In genomic region chr2:176137249-176137573, GRCh38 we compare ENCODE assay signal across 16 cellular contexts. TPM values are rescaled to one million over a fixed set of nuclear protein-coding genes. Genes with fewer than 3 reads are reported as not detected.
DNase-seq lines count a peak whose midpoint lies in the region; TF ChIP-seq lines count a peak whose summit lies in the region.
"Had no signal": no experiment of that assay in that cellular context is flagged by ENCODE, and none has a peak within 500 bp of the region (broad histone marks: within the 10 kb centered on the region; RNA-seq: fewer than 3 reads in every experiment).

No MANE protein-coding gene starts in this region.

- no peak for TF ChIP-seq POLR2A in sigmoid colon (IDR thresholded peaks at IDR 0.05)

- TF ChIP-seq EP300 in sigmoid colon (IDR thresholded peaks at IDR 0.05) = no peak

- no peaks in the 10 kb centered on the region for H3K36me3 ChIP-seq in CD8-positive, alpha-beta memory T cell (ENCODE audit: insufficient read depth, low read length)
- no peaks in the 10 kb centered on the region for H3K36me3 ChIP-seq in sigmoid colon

- peaks cover 4% of the 10 kb centered on the region for H3K9me3 ChIP-seq in CD8-positive, alpha-beta memory T cell (ENCODE audit: low read length)
- no peaks in the 10 kb centered on the region for H3K9me3 ChIP-seq in sigmoid colon

- H3K27me3 Mint-ChIP-seq in CD8-positive, alpha-beta memory T cell = peaks cover 86 to 93% of the 10 kb centered on the region in 2 donors

- intact Hi-C loops in sigmoid colon (cut with DNase I) = loop anchor here (5.0 kb wide), 1 partner anchor 1010 kb away; no protein-coding TSS in a partner anchor

- H3K27me3 ChIP-seq in CD8-positive, alpha-beta memory T cell (ENCODE audit: insufficient read depth, low read length, poor library complexity, severe bottlenecking) = peaks cover 92% of the 10 kb centered on the region
- peaks cover 6 to 87% (median 76%) of the 10 kb centered on the region in 3 donors for H3K27me3 ChIP-seq in sigmoid colon

- WGBS in sigmoid colon, 2 donors = 4 to 14% methylated on average over 2 of the region's 2 CpGs

- no peaks in the 10 kb centered on the region for H3K36me3 Mint-ChIP-seq in CD8-positive, alpha-beta memory T cell

- TF ChIP-seq CTCF in fibroblast of mammary gland (conservative IDR thresholded peaks at IDR 0.05; ENCODE audit: control insufficient read depth, insufficient read depth, low read depth, low read length) = no peak
- TF ChIP-seq CTCF in sigmoid colon (IDR thresholded peaks at IDR 0.05) = no peak

- peaks cover 32% of the 10 kb centered on the region for H3K4me1 ChIP-seq in CD8-positive, alpha-beta memory T cell (ENCODE audit: insufficient read depth, low read length)
- H3K4me1 ChIP-seq in sigmoid colon = peaks cover 0 to 39% (median 33%) of the 10 kb centered on the region in 4 donors

- peaks cover 12 to 36% (median 27%) of the 10 kb centered on the region in 5 donors for H3K9me3 Mint-ChIP-seq in CD8-positive, alpha-beta memory T cell
- H3K9me3 Mint-ChIP-seq: activated T-helper 2 cell treated with anti-CD3 and anti-CD28 coated beads, Interferon-gamma antibody, Interleukin-2, Interleukin-4, amounts not matched to agents 10 μg/mL and 5 μg/mL and 100 μg/mL, durations not matched to agents 14 hours and 24 hours and 36 hours had no signal

- CTCF ChIA-PET in CD8-positive, alpha-beta memory T cell (lab: Charles Lee) = no interaction called here

- DNase-seq in CD8-positive, alpha-beta memory T cell = no peak
- DNase-seq in NCI-H748 treated with DMSO at 0.1 percent for 48 hours (lab: John Stamatoyannopoulos, UW) (peak; percentile 62), fibroblast of mammary gland (ENCODE audit: low read depth) (no peak), sigmoid colon (no peak), HK-2 (ENCODE audit: unreplicated experiment) (no peak), NCI-H526 treated with DMSO at 0.1 percent for 48 hours (lab: John Stamatoyannopoulos, UW) (no peak), DMS114 treated with DMSO at 0.1 percent for 48 hours (lab: John Stamatoyannopoulos, UW; ENCODE audit: unreplicated experiment) (no peak)
- DNase-seq in stimulated activated CD4-positive, alpha-beta T cell treated with anti-CD3 and anti-CD28 coated beads, Interleukin-2, amount 100 ng/mL, for 24 hours = no peak
- DNase-seq: activated CD4-positive, CD25-positive, alpha-beta regulatory T cell; DMS153; hypothalamus; NCI-H1436 had no signal

- peak overlapping the region in 4 of 7 donors; percentile 1 to 68 (median 16) for H3K4me3 Mint-ChIP-seq in CD8-positive, alpha-beta memory T cell
- H3K4me3 Mint-ChIP-seq: stimulated activated memory B cell treated with anti-CD40 and anti-IgM and Interleukin-4, amounts not matched to agents 10 μg/mL and 1 μg/mL and 100 μg/mL, for 72 hours had no signal

- no peak overlapping the region for H3K27ac Mint-ChIP-seq in CD8-positive, alpha-beta memory T cell
- H3K27ac Mint-ChIP-seq: activated T-helper 2 cell treated with anti-CD3 and anti-CD28 coated beads, Interferon-gamma antibody, Interleukin-2, Interleukin-4, amounts not matched to agents 10 μg/mL and 5 μg/mL and 100 μg/mL, durations not matched to agents 14 hours and 24 hours and 36 hours; stimulated activated memory B cell treated with anti-CD40 and anti-IgM and Interleukin-4, amounts not matched to agents 10 μg/mL and 1 μg/mL and 100 μg/mL, for 72 hours had no signal

- H3K4me1 Mint-ChIP-seq in CD8-positive, alpha-beta memory T cell = peaks cover 26 to 45% (median 43%) of the 10 kb centered on the region in 3 donors

- H3K27ac ChIP-seq in CD8-positive, alpha-beta memory T cell (ENCODE audit: low read depth, low read length) = no peak overlapping the region
- peak overlapping the region; percentile 73 to 87 (median 82) for H3K27ac ChIP-seq in sigmoid colon

- POLR2A ChIA-PET in CD8-positive, alpha-beta memory T cell (lab: Charles Lee) = interaction anchor here (0.7 kb wide), 1 partner anchor 58 kb away, joined by 4 read pairs; no protein-coding TSS in a partner anchor

- H3K4me3 ChIP-seq in CD8-positive, alpha-beta memory T cell (ENCODE audit: low read length) = no peak overlapping the region
- H3K4me3 ChIP-seq in fibroblast of mammary gland (ENCODE audit: control insufficient read depth, low read depth, low read length) = peak overlapping the region; percentile 78
- peak overlapping the region; percentile 45 to 66 (median 56) for H3K4me3 ChIP-seq in sigmoid colon

RNA-seq across cellular contexts. Expression of gene HOXD8, which starts 7.7 kb away (rescaled TPM):
- not detected for total RNA-seq in CD8-positive, alpha-beta memory T cell
- polyA plus RNA-seq in CD8-positive, alpha-beta memory T cell = not detected
- total RNA-seq in sigmoid colon = 10 to 100 TPM; 10.2 to 19.7 (median 16.5) TPM
- 10 to 100 TPM in 1 of 3 donors, 1 to 10 TPM in 2; 2.5 to 10.8 (median 3.4) TPM for polyA plus RNA-seq in sigmoid colon
- total RNA-seq: activated T-helper 2 cell treated with anti-CD3 and anti-CD28 coated beads, Interferon-gamma antibody, Interleukin-2, Interleukin-4, amounts not matched to agents 10 μg/mL and 5 μg/mL and 100 μg/mL, durations not matched to agents 14 hours and 24 hours and 36 hours; chondrocyte; HT-29 had no signal

RNA-seq across cellular contexts. Expression of gene HOXD4, which starts 14.1 kb away (rescaled TPM):
- total RNA-seq in CD8-positive, alpha-beta memory T cell = not detected
- polyA plus RNA-seq in CD8-positive, alpha-beta memory T cell = not detected
- 1 to 10 TPM; 3.4 to 8.0 (median 4.8) TPM for total RNA-seq in sigmoid colon
- polyA plus RNA-seq in sigmoid colon = 1 to 10 TPM in 1 of 3 donors, under 1 TPM in 1, not detected in 1; 0.60 to 3.1 TPM
- total RNA-seq: activated T-helper 2 cell treated with anti-CD3 and anti-CD28 coated beads, Interferon-gamma antibody, Interleukin-2, Interleukin-4, amounts not matched to agents 10 μg/mL and 5 μg/mL and 100 μg/mL, durations not matched to agents 14 hours and 24 hours and 36 hours; chondrocyte; HT-29 had no signal

RNA-seq across cellular contexts. Expression of gene HOXD9, which starts 14.7 kb away (rescaled TPM):
- total RNA-seq in CD8-positive, alpha-beta memory T cell = not detected
- polyA plus RNA-seq in CD8-positive, alpha-beta memory T cell = not detected
- 10 to 100 TPM; 10.6 to 27.1 (median 12.9) TPM for total RNA-seq in sigmoid colon
- 1 to 10 TPM in 2 of 3 donors, under 1 TPM in 1; 0.46 to 3.6 (median 1.8) TPM for polyA plus RNA-seq in sigmoid colon
- total RNA-seq: activated T-helper 2 cell treated with anti-CD3 and anti-CD28 coated beads, Interferon-gamma antibody, Interleukin-2, Interleukin-4, amounts not matched to agents 10 μg/mL and 5 μg/mL and 100 μg/mL, durations not matched to agents 14 hours and 24 hours and 36 hours; chondrocyte; HT-29 had no signal

RNA-seq across cellular contexts. Expression of gene HOXD3, which starts 19.9 kb away (rescaled TPM):
- total RNA-seq in CD8-positive, alpha-beta memory T cell = not detected
- polyA plus RNA-seq in CD8-positive, alpha-beta memory T cell = not detected
- total RNA-seq in sigmoid colon = 1 to 10 TPM in 3 of 4 donors, under 1 TPM in 1; 0.68 to 4.6 (median 4.1) TPM
- polyA plus RNA-seq in sigmoid colon = 1 to 10 TPM in 1 of 3 donors, under 1 TPM in 2; 0.60 to 1.4 (median 0.92) TPM
- total RNA-seq: activated T-helper 2 cell treated with anti-CD3 and anti-CD28 coated beads, Interferon-gamma antibody, Interleukin-2, Interleukin-4, amounts not matched to agents 10 μg/mL and 5 μg/mL and 100 μg/mL, durations not matched to agents 14 hours and 24 hours and 36 hours; chondrocyte; HT-29 had no signal

RNA-seq across cellular contexts. Expression of gene HOXD10, which starts 20.6 kb away (rescaled TPM):
- not detected for total RNA-seq in CD8-positive, alpha-beta memory T cell
- not detected for polyA plus RNA-seq in CD8-positive, alpha-beta memory T cell
- total RNA-seq in sigmoid colon = 10 to 100 TPM; 10.7 to 46.0 (median 17.9) TPM
- 1 to 10 TPM in 2 of 3 donors, under 1 TPM in 1; 0.23 to 2.4 (median 1.5) TPM for polyA plus RNA-seq in sigmoid colon
- total RNA-seq: activated T-helper 2 cell treated with anti-CD3 and anti-CD28 coated beads, Interferon-gamma antibody, Interleukin-2, Interleukin-4, amounts not matched to agents 10 μg/mL and 5 μg/mL and 100 μg/mL, durations not matched to agents 14 hours and 24 hours and 36 hours; chondrocyte; HT-29 had no signal

Comparison
In these comparisons a context has a peak if more than half of its experiments do, and no peak if none do; other contexts are left out.
1. RNA of gene HOXD8, which starts 7.7 kb away (total RNA-seq): 10.2 to 19.7 TPM in sigmoid colon; not detected in CD8-positive, alpha-beta memory T cell; every median in the first group is over 10 times any median in the second.
2. RNA of gene HOXD4, which starts 14.1 kb away (total RNA-seq): 3.4 to 8.0 TPM in sigmoid colon; not detected in CD8-positive, alpha-beta memory T cell; every median in the first group is over 4 times any median in the second.
3. RNA of gene HOXD9, which starts 14.7 kb away (total RNA-seq): 10.6 to 27.1 TPM in sigmoid colon; not detected in CD8-positive, alpha-beta memory T cell; every median in the first group is over 10 times any median in the second.